2 cellular contexts compared by ENCODE assay signal in genomic region chr17:69871318-69871717, GRCh38.
A peak's percentile ranks its signal among the peaks of the same experiment; 100 is the strongest.
TF ChIP-seq lines count a peak whose summit lies in the region.

No MANE protein-coding gene starts in this region.

TF ChIP-seq in IMR-90, 13 proteins besides CTCF, POLR2A, EP300 and RAD21:
- TF ChIP-seq FOS (IDR thresholded peaks at IDR 0.05; ENCODE audit: low read depth, low read length) (no peak), MAFK (IDR thresholded peaks at IDR 0.05; ENCODE audit: low read depth, low read length) (peak; percentile 51), SMC3 (IDR thresholded peaks at IDR 0.05; ENCODE audit: low read depth, low read length) (no peak)

TF ChIP-seq in endothelial cell of umbilical vein, 7 proteins besides CTCF, POLR2A, EP300 and RAD21:
- TF ChIP-seq JUN (IDR thresholded peaks at IDR 0.05; ENCODE audit: borderline replicate concordance, insufficient read depth, insufficient read length, low read depth), result no peak
- no peak for TF ChIP-seq POLR2AphosphoS5 (IDR thresholded peaks at IDR 0.05; ENCODE audit: insufficient read depth, low read depth, low read length)
- TF ChIP-seq GATA2 (IDR thresholded peaks at IDR 0.05; ENCODE audit: insufficient read depth, insufficient read length, low read depth, low read length), result no peak
- TF ChIP-seq MAX (IDR thresholded peaks at IDR 0.05; ENCODE audit: insufficient read depth, insufficient read length), result no peak
- TF ChIP-seq EZH2 (IDR thresholded peaks at IDR 0.05; ENCODE audit: borderline replicate concordance, low read depth, low read length, severe bottlenecking), result no peak
- no peak for TF ChIP-seq MYC (IDR thresholded peaks at IDR 0.05; ENCODE audit: low read depth, low read length)
- TF ChIP-seq FOS (IDR thresholded peaks at IDR 0.05; ENCODE audit: borderline replicate concordance, insufficient read depth, low read length), result no peak
